11 cellular contexts compared by ENCODE assay signal in the genomic region with DNA sequence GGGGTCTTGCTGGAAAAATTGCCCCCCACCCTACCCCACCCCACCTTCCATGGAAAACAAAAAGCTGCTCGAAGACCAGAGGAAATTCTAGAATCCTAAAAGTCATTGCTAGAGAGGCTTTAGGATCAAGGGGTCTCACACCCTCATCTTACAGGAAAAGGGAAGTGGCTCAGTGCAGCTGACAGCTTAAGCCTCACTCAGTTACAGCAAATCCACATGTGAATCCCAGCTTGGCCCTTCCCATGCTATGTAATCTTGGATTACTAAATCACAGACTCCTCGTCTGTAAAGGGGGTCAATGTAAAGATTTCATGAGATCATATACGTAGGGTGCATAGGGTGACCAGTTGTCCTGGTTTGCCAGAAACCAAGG. TPM values are rescaled to one million over a fixed set of nuclear protein-coding genes. Genes with fewer than 3 reads are reported as not detected.
DNase-seq lines count a peak whose midpoint lies in the region; ATAC-seq and TF ChIP-seq lines count a peak whose summit lies in the region.
"Had no signal": no experiment of that assay in that cellular context is flagged by ENCODE, and none has a peak within 500 bp of the region (broad histone marks: within the 10 kb centered on the region; RNA-seq: fewer than 3 reads in every experiment).

No MANE protein-coding gene starts in this region.

- H3K27ac ChIP-seq in HUES48 (ENCODE audit: low read depth, low read length) (peak overlapping the region; percentile 43), adrenal gland (peak overlapping the region in 3 of 5 donors; percentile 50 to 88 (median 59)), stomach (peak overlapping the region; percentile 34 to 72 (median 66))

- H3K36me3 ChIP-seq in HUES48 (ENCODE audit: control insufficient read depth, insufficient read depth, low read length) (no peaks in the 10 kb centered on the region), adrenal gland (replicated peaks in 1 of 2) (no peaks in the 10 kb centered on the region), stomach (no peaks in the 10 kb centered on the region)

- peak; percentile 16 for ATAC-seq in left lobe of liver

- TF ChIP-seq POLR2A in adrenal gland (IDR thresholded peaks at IDR 0.05): no peak
- TF ChIP-seq POLR2A in stomach (IDR thresholded peaks at IDR 0.05): no peak

- no peak overlapping the region for H3K4me3 ChIP-seq in HUES48 (ENCODE audit: low read depth, low read length)
- no peak overlapping the region for H3K4me3 ChIP-seq in adrenal gland
- H3K4me3 ChIP-seq in stomach: no peak overlapping the region

- TF ChIP-seq CTCF in adrenal gland (IDR thresholded peaks at IDR 0.05): no peak
- no peak for TF ChIP-seq CTCF in stomach (IDR thresholded peaks at IDR 0.05)

- DNase-seq in adrenal gland (no peak), left lobe of liver (ENCODE audit: low spot score) (no peak), stomach (no peak), GF-D8 (lab: John Stamatoyannopoulos, UW) (no peak), DMS53 (lab: John Stamatoyannopoulos, UW) (no peak), NCI-H1436 treated with DMSO at 0.1 percent for 48 hours (lab: John Stamatoyannopoulos, UW) (no peak)
- DNase-seq: DMS79 treated with DMSO at 0.1 percent for 48 hours, NCI-H345 had no signal

- intact Hi-C loops in adrenal gland (cut with DNase I): no loop called here
- intact Hi-C loops in stomach (cut with DNase I; ENCODE audit: low total_unique reads): no loop called here

- H3K27me3 ChIP-seq in HUES48 (ENCODE audit: control insufficient read depth, insufficient read depth, low read length) (no peaks in the 10 kb centered on the region), adrenal gland (no peaks in the 10 kb centered on the region), stomach (no peaks in the 10 kb centered on the region)

- WGBS in adrenal gland, 4 donors: 61 to 80% (median 62%) methylated on average over 3 of the region's 3 CpGs
- WGBS in stomach, 5 donors: 43 to 56% (median 51%) methylated on average over 3 of the region's 3 CpGs

- no peak for TF ChIP-seq EP300 in stomach (IDR thresholded peaks at IDR 0.05)

- no peak overlapping the region for H3K9ac ChIP-seq in HUES48 (ENCODE audit: low read depth, low read length)

- H3K4me1 ChIP-seq in HUES48 (ENCODE audit: control insufficient read depth, insufficient read depth, low read length) (peaks cover 25% of the 10 kb centered on the region), adrenal gland (replicated peaks in 1 of 2) (peaks cover 17 to 25% of the 10 kb centered on the region in 2 donors), stomach (peaks cover 11 to 49% (median 22%) of the 10 kb centered on the region in 4 donors)

- H3K9me3 ChIP-seq in HUES48 (ENCODE audit: control insufficient read depth, insufficient read depth, low read length): no peaks in the 10 kb centered on the region
- H3K9me3 ChIP-seq in adrenal gland (replicated peaks in 1 of 3): no peaks in the 10 kb centered on the region
- no peaks in the 10 kb centered on the region for H3K9me3 ChIP-seq in stomach

RNA-seq across cellular contexts. Expression of a gene that starts 25.9 kb away (rescaled TPM):
- total RNA-seq in adrenal gland: 10 to 100 TPM; 12.5 to 26.6 (median 19.7) TPM
- 1 to 10 TPM; 4.6 to 8.8 (median 6.1) TPM for polyA plus RNA-seq in adrenal gland
- 3.8 TPM for total RNA-seq in left lobe of liver
- 10 to 100 TPM in 1 of 5 donors, 1 to 10 TPM in 3, under 1 TPM in 1; 0.45 to 46.1 (median 6.4) TPM for total RNA-seq in stomach
- polyA plus RNA-seq in stomach: 1 to 10 TPM in 2 of 3 donors, under 1 TPM in 1; 0.73 to 2.6 (median 1.2) TPM
- total RNA-seq: activated T-helper 17 cell treated with anti-CD3 and anti-CD28 coated beads, Interleukin-2, amount 50 U/mL, for 72 hours; T-helper 2 cell treated with Interferon-gamma antibody and Interleukin-4, amounts not matched to agents 100 ng/mL and 5 ng/mL, for 36 hours had no signal
